ENCODE assay signal across 8 cellular contexts in the genomic region with DNA sequence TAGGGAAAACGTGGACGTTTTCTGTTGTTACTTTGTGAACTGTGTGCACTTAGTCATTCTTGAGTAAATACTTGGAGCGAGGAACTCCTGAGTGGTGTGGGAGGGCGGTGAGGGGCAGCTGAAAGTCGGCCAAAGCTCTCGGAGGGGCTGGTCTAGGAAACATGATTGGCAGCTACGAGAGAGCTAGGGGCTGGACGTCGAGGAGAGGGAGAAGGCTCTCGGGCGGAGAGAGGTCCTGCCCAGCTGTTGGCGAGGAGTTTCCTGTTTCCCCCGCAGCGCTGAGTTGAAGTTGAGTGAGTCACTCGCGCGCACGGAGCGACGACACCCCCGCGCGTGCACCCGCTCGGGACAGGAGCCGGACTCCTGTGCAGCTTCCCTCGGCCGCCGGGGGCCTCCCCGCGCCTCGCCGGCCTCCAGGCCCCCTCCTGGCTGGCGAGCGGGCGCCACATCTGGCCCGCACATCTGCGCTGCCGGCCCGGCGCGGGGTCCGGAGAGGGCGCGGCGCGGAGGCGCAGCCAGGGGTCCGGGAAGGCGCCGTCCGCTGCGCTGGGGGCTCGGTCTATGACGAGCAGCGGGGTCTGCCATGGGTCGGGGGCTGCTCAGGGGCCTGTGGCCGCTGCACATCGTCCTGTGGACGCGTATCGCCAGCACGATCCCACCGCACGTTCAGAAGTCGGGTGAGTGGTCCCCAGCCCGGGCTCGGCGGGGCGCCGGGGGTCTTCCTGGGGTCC. TPM values are rescaled to one million over a fixed set of nuclear protein-coding genes. Genes with fewer than 3 reads are reported as not detected.
DNase-seq lines count a peak whose midpoint lies in the region; ATAC-seq lines count a peak whose summit lies in the region.

TSS of gene TGFBR2 (plus strand) at position 301 of the 731 bp plus-strand sequence. CDS start at position 584, 283 bp downstream.

- DNase-seq in Ammon's horn (ENCODE audit: low spot score) = peak; percentile 84
- peak; percentile 24 for DNase-seq in OCI-M2 (lab: John Stamatoyannopoulos, UW; ENCODE audit: unreplicated experiment)
- DNase-seq in activated T-cell treated with anti-CD3 and anti-CD28 coated beads for 24 hours (ENCODE audit: low read depth) = peak; percentile 82
- DNase-seq in epithelial cell of prostate (ENCODE audit: low read depth, low spot score) = peak; percentile 82
- peak; percentile 95 for DNase-seq in mucosa of gallbladder (ENCODE audit: low spot score)
- peak; percentile 82 for DNase-seq in stimulated activated CD8-positive, alpha-beta memory T cell treated with anti-CD3 and anti-CD28 coated beads, Interleukin-4, amount 100 ng/mL, for 24 hours (ENCODE audit: low read depth)

- ATAC-seq in GM19035 (IDR thresholded peaks at IDR 0.05; ENCODE audit: unreplicated experiment) (peak; percentile 70), HG03354 (IDR thresholded peaks at IDR 0.05; ENCODE audit: poor library complexity, severe bottlenecking, unreplicated experiment) (peak; percentile 85)

- H3K27ac ChIP-seq in epithelial cell of prostate = peak within 1 kb of the TSS; percentile 96

RNA-seq across cellular contexts. Expression of gene TGFBR2, which starts in this region (rescaled TPM):
- 144 TPM for total RNA-seq in mucosa of gallbladder

Comparison
In these comparisons a context has a peak if more than half of its experiments do, and no peak if none do; other contexts are left out.
1. Peak in every context shown above with its lines: DNase-seq, ATAC-seq and H3K27ac ChIP-seq.
2. DNase-seq: peak in every context shown above with its lines; median percentile 95 in mucosa of gallbladder; 84 in Ammon's horn; 82 in activated T-cell treated with anti-CD3 and anti-CD28 coated beads for 24 hours; 82 in epithelial cell of prostate; 82 in stimulated activated CD8-positive, alpha-beta memory T cell treated with anti-CD3 and anti-CD28 coated beads, Interleukin-4, amount 100 ng/mL, for 24 hours; 24 in OCI-M2.